In genomic region chr11:9260182-9261146, GRCh38 we compare ENCODE assay signal across 9 cellular contexts. TPM values are rescaled to one million over a fixed set of nuclear protein-coding genes. Genes with fewer than 3 reads are reported as not detected.
DNase-seq lines count a peak whose midpoint lies in the region; ATAC-seq, FAIRE-seq and TF ChIP-seq lines count a peak whose summit lies in the region.
"Had no signal": no experiment of that assay in that cellular context is flagged by ENCODE, and none has a peak within 500 bp of the region (broad histone marks: within the 10 kb centered on the region; RNA-seq: fewer than 3 reads in every experiment).

No MANE protein-coding gene starts in this region.

- H3K4me3 Mint-ChIP-seq in type B pancreatic cell: peak overlapping the region; percentile 31

- no peak for TF ChIP-seq POLR2A in HepG2 (IDR thresholded peaks at IDR 0.05; ENCODE audit: insufficient read depth in 1 of 2, low read depth in 2 of 2, low read length in 2 of 2)
- TF ChIP-seq POLR2A in right lobe of liver (IDR thresholded peaks at IDR 0.05): no peak

- H3K9me3 ChIP-seq in HepG2 (ENCODE audit: low read length) (no peaks in the 10 kb centered on the region), right lobe of liver (no peaks in the 10 kb centered on the region), OCI-LY3 (ENCODE audit: insufficient read depth, low read length) (no peaks in the 10 kb centered on the region), fibroblast of lung (ENCODE audit: control insufficient read depth, insufficient read depth, low read depth, low read length) (no peaks in the 10 kb centered on the region)

- intact Hi-C loops in HepG2 (cut with micrococcal nuclease; ENCODE audit: unreplicated experiment): loop anchor here (5.0 to 10.0 kb wide), 2 partner anchors 58 to 124 kb away; partner anchors contain the start of gene IPO7
- intact Hi-C loops in right lobe of liver (cut with DNase I): no loop called here

- H3K27ac Mint-ChIP-seq in type B pancreatic cell: peak overlapping the region; percentile 15

- peaks cover 16% of the 10 kb centered on the region for H3K36me3 Mint-ChIP-seq in type B pancreatic cell

- H3K36me3 ChIP-seq in HepG2 (replicated peaks in 1 of 2; ENCODE audit: control insufficient read depth in 1 of 2, insufficient read depth in 2 of 2, low read length in 2 of 2) (no peaks in the 10 kb centered on the region; a peak in 1 of 5 replicates), right lobe of liver (no peaks in the 10 kb centered on the region), OCI-LY3 (replicated peaks; ENCODE audit: low read depth, low read length) (peaks cover 4% of the 10 kb centered on the region), fibroblast of lung (ENCODE audit: control insufficient read depth, insufficient read depth, low read length) (no peaks in the 10 kb centered on the region)

- H3K27me3 Mint-ChIP-seq in type B pancreatic cell: no peaks in the 10 kb centered on the region

- H2AFZ ChIP-seq in HepG2 (ENCODE audit: low read length) (no peak overlapping the region), OCI-LY3 (ENCODE audit: low read depth, low read length) (no peak overlapping the region), fibroblast of lung (ENCODE audit: low read length) (no peak overlapping the region)

- BruUV-seq in HepG2 (replicated peaks; lab: Mats Ljungman, UMichigan): no TSS peak

- WGBS in HepG2 (ENCODE audit: low lambda C conversion rate): 82% methylated on average over 5 of the region's 5 CpGs
- 37% methylated on average over 4 of the region's 5 CpGs for WGBS in right lobe of liver (ENCODE audit: insufficient coverage, low coverage, low lambda C conversion rate, missing lambda C conversion rate)

- no peak for TF ChIP-seq CTCF in HepG2 (CRISPR knock-in tag; IDR thresholded peaks at IDR 0.05)
- peak in 2 of 4 donors; percentile 11 to 13 for TF ChIP-seq CTCF in right lobe of liver (IDR thresholded peaks at IDR 0.05)
- peak; percentile 20; the same call in 1 of the 2 replicates for TF ChIP-seq CTCF in OCI-LY3 (IDR thresholded peaks at IDR 0.05; ENCODE audit: low read depth, low read length)
- TF ChIP-seq CTCF in fibroblast of lung (conservative IDR thresholded peaks at IDR 0.05 in 1 of 2, IDR thresholded peaks at IDR 0.05 in 1 of 2; ENCODE audit: low read depth in 1 of 2, low read length in 2 of 2): peak; percentile 16 to 17
- TF ChIP-seq CTCF in type B pancreatic cell (conservative IDR thresholded peaks at IDR 0.05): peak; percentile 55

- TF ChIP-seq EP300 in HepG2 (IDR thresholded peaks at IDR 0.05; ENCODE audit: low read depth in 2 of 2, low read length in 2 of 2) (no peak), HepG2 (CRISPR knock-in tag; IDR thresholded peaks at IDR 0.05; ENCODE audit: borderline replicate concordance) (no peak)

- no peak for DNase-seq in HepG2 (ENCODE audit: low spot score)
- DNase-seq in right lobe of liver: no peak
- no peak for DNase-seq in fibroblast of lung (ENCODE audit: low read depth in 2 of 2)
- no peak for DNase-seq in type B pancreatic cell (ENCODE audit: extremely low spot score, unreplicated experiment)
- DNase-seq in NCI-H446 treated with DMSO at 0.1 percent for 48 hours (lab: John Stamatoyannopoulos, UW): no peak
- no peak for DNase-seq in ureter (ENCODE audit: low spot score)
- DNase-seq: NCI-H2081 treated with DMSO at 0.1 percent for 48 hours had no signal

- H3K4me2 ChIP-seq in HepG2 (ENCODE audit: low read depth, low read length): peak overlapping the region; percentile 27; the same call in 1 of the 2 replicates
- H3K4me2 ChIP-seq in OCI-LY3 (ENCODE audit: low read length): peak overlapping the region; percentile 3; the same call in 1 of the 2 replicates
- H3K4me2 ChIP-seq in fibroblast of lung (ENCODE audit: extremely low read depth, insufficient read depth, low read length): peak overlapping the region; percentile 7

- TF ChIP-seq RAD21 in HepG2 (CRISPR knock-in tag; IDR thresholded peaks at IDR 0.05): no peak

- in situ Hi-C loops in HepG2 (cut with HindIII; ENCODE audit: extremely low pct_ligation_motif_present, low pct_unique_long_range_greater_than_20kb): no loop called here

- H3K27me3 ChIP-seq in HepG2 (ENCODE audit: control insufficient read depth in 1 of 2, insufficient read depth in 2 of 2, low read length in 2 of 2) (no peaks in the 10 kb centered on the region; a peak in 1 of 5 replicates), right lobe of liver (no peaks in the 10 kb centered on the region), OCI-LY3 (ENCODE audit: low read depth, low read length) (peaks cover under 1% of the 10 kb centered on the region; the same call in 1 of the 2 replicates), fibroblast of lung (ENCODE audit: control insufficient read depth, insufficient read depth, low read length) (no peaks in the 10 kb centered on the region)

- H3K4me1 ChIP-seq in HepG2 (ENCODE audit: insufficient read depth, low read length): peaks cover 32% of the 10 kb centered on the region
- peaks cover 0 to 8% (median 0%) of the 10 kb centered on the region in 4 donors for H3K4me1 ChIP-seq in right lobe of liver
- peaks cover 13% of the 10 kb centered on the region for H3K4me1 ChIP-seq in OCI-LY3 (ENCODE audit: low read length)
- peaks cover under 1% of the 10 kb centered on the region for H3K4me1 ChIP-seq in fibroblast of lung (ENCODE audit: control insufficient read depth, extremely low read depth, insufficient read depth, low read length)

- H3K9ac ChIP-seq in HepG2 (ENCODE audit: insufficient read depth, low read depth, low read length): no peak overlapping the region
- no peak overlapping the region for H3K9ac ChIP-seq in OCI-LY3 (ENCODE audit: low read length)
- no peak overlapping the region for H3K9ac ChIP-seq in fibroblast of lung (ENCODE audit: insufficient read depth, low read length)

- H3K9me3 Mint-ChIP-seq in type B pancreatic cell: no peaks in the 10 kb centered on the region

- FAIRE-seq in HepG2 (lab: Jason Lieb, UNC): no peak

- H3K4me3 ChIP-seq in HepG2 (replicated peaks in 1 of 3; ENCODE audit: insufficient read depth in 1 of 3, low read depth in 2 of 3, low read length in 3 of 3): no peak overlapping the region
- no peak overlapping the region for H3K4me3 ChIP-seq in right lobe of liver
- H3K4me3 ChIP-seq in OCI-LY3 (ENCODE audit: low read length): no peak overlapping the region
- no peak overlapping the region for H3K4me3 ChIP-seq in fibroblast of lung (replicated peaks in 1 of 4; ENCODE audit: control extremely low read depth in 1 of 4, insufficient read depth in 1 of 4, low read depth in 3 of 4, low read length in 4 of 4)

- CTCF ChIA-PET in HepG2 (lab: Yijun Ruan, JAX; ENCODE audit: low intra/inter-chr PET ratio, low total read pairs): no interaction called here

- peaks cover 49% of the 10 kb centered on the region for H4K20me1 ChIP-seq in HepG2 (ENCODE audit: insufficient read depth, low read length)
- peaks cover 47% of the 10 kb centered on the region for H4K20me1 ChIP-seq in OCI-LY3 (ENCODE audit: insufficient read depth, low read length)
- no peaks in the 10 kb centered on the region for H4K20me1 ChIP-seq in fibroblast of lung (ENCODE audit: control insufficient read depth, extremely low read depth, insufficient read depth, low read length)

- ATAC-seq in HepG2: no peak
- no peak for ATAC-seq in right lobe of liver
- ATAC-seq in GM21447 (IDR thresholded peaks at IDR 0.05; ENCODE audit: unreplicated experiment): no peak

- no peak overlapping the region for H3K27ac ChIP-seq in HepG2 (ENCODE audit: extremely low read length, insufficient read depth, low read length)
- no peak overlapping the region for H3K27ac ChIP-seq in right lobe of liver
- no peak overlapping the region for H3K27ac ChIP-seq in OCI-LY3 (ENCODE audit: low read length)
- no peak overlapping the region for H3K27ac ChIP-seq in fibroblast of lung (ENCODE audit: insufficient read depth, low read length)

- POLR2A ChIA-PET in HepG2 (lab: Yijun Ruan, JAX): interaction anchor here (0.6 kb wide), 1 partner anchor 91 kb away, joined by 3 read pairs; no protein-coding TSS in a partner anchor

- peaks cover 32% of the 10 kb centered on the region for H3K4me1 Mint-ChIP-seq in type B pancreatic cell (ENCODE audit: unreplicated experiment)

- peaks cover 76% of the 10 kb centered on the region for H3K79me2 ChIP-seq in HepG2 (ENCODE audit: insufficient read depth, low read length)
- peaks cover 80% of the 10 kb centered on the region for H3K79me2 ChIP-seq in OCI-LY3 (ENCODE audit: low read length)
- H3K79me2 ChIP-seq in fibroblast of lung (ENCODE audit: control insufficient read depth, insufficient read depth, low read length): peaks cover 77% of the 10 kb centered on the region

RNA-seq across cellular contexts. Expression of gene DENND5A, which starts 4.7 kb away (rescaled TPM):
- total RNA-seq in HepG2 (2016; rRNA removed; fragmentation: Illumina TruSeq; extraction: Trizol): 57.7 and 63.3 TPM in 2 replicates
- total RNA-seq in HepG2 (2016; cell fraction: cytosol; rRNA removed; fragmentation: Illumina TruSeq; extraction: Trizol; ENCODE audit: low read depth): 50.7 and 55.3 TPM in 2 replicates
- 49.9 and 57.0 TPM in 2 replicates for total RNA-seq in HepG2 (2016; cell fraction: insoluble cytoplasmic fraction; rRNA removed; fragmentation: Illumina TruSeq; extraction: Trizol)
- 72.0 and 73.6 TPM in 2 replicates for total RNA-seq in HepG2 (2016; cell fraction: membrane; rRNA removed; fragmentation: Illumina TruSeq; extraction: Trizol)
- total RNA-seq in HepG2 (2016; cell fraction: nucleus; rRNA removed; fragmentation: Illumina TruSeq; extraction: Trizol): 57.7 and 69.2 TPM in 2 replicates
- polyA plus RNA-seq in HepG2 (2011; rRNA removed): 145 and 158 TPM in 2 replicates
- 107 and 120 TPM in 2 replicates for polyA plus RNA-seq in HepG2 (2011; cell fraction: cytosol; rRNA removed)
- polyA plus RNA-seq in HepG2 (2011; cell fraction: nucleus; rRNA removed): 235 and 247 TPM in 2 replicates
- polyA plus RNA-seq in HepG2 (2012): 46.6 and 55.7 TPM in 2 replicates
- polyA plus RNA-seq in HepG2 (2016; cell fraction: cytosol; fragmentation: Illumina TruSeq; extraction: Trizol; ENCODE audit: low read depth): 9.6 and 10.6 TPM in 2 replicates
- 47.8 and 51.4 TPM in 2 replicates for polyA plus RNA-seq in HepG2 (2016; cell fraction: insoluble cytoplasmic fraction; fragmentation: Illumina TruSeq; extraction: Trizol; ENCODE audit: low read depth)
- polyA plus RNA-seq in HepG2 (2016; cell fraction: membrane; fragmentation: Illumina TruSeq; extraction: Trizol; ENCODE audit: low read depth): 34.7 and 37.8 TPM in 2 replicates
- polyA plus RNA-seq in HepG2 (2016; cell fraction: nucleus; fragmentation: Illumina TruSeq; extraction: Trizol; ENCODE audit: insufficient read depth, low read depth): 69.5 and 73.3 TPM in 2 replicates
- 364 and 452 TPM in 2 replicates for polyA minus RNA-seq in HepG2 (2011; rRNA and poly(A)+ RNA removed; ENCODE audit: low replicate concordance)
- 57.6 and 73.9 TPM in 2 replicates for polyA minus RNA-seq in HepG2 (2011; cell fraction: cytosol; rRNA and poly(A)+ RNA removed)
- polyA minus RNA-seq in HepG2 (2011; cell fraction: nucleus; rRNA and poly(A)+ RNA removed): 178 and 232 TPM in 2 replicates
- total RNA-seq in right lobe of liver: 10 to 100 TPM; 14.4 to 38.7 (median 20.4) TPM
- total RNA-seq in fibroblast of lung: 124 and 235 TPM in 2 replicates
- polyA plus RNA-seq in fibroblast of lung: 125 and 128 TPM in 2 replicates
- polyA plus RNA-seq in fibroblast of lung (2012): 67.3 and 73.6 TPM in 2 replicates
- polyA minus RNA-seq in fibroblast of lung (ENCODE audit: low replicate concordance): 463 and 535 TPM in 2 replicates
- total RNA-seq in type B pancreatic cell (ENCODE audit: low replicate concordance): 38.7 and 76.0 TPM in 2 replicates
- 75.0 TPM for total RNA-seq in ureter

RNA-seq across cellular contexts. Expression of gene TMEM41B, which starts 53.9 kb away (rescaled TPM):
- total RNA-seq in HepG2 (2016; rRNA removed; fragmentation: Illumina TruSeq; extraction: Trizol): 18.8 and 36.8 TPM in 2 replicates
- total RNA-seq in HepG2 (2016; cell fraction: cytosol; rRNA removed; fragmentation: Illumina TruSeq; extraction: Trizol; ENCODE audit: low read depth): 6.1 and 7.4 TPM in 2 replicates
- total RNA-seq in HepG2 (2016; cell fraction: insoluble cytoplasmic fraction; rRNA removed; fragmentation: Illumina TruSeq; extraction: Trizol): 18.2 and 37.3 TPM in 2 replicates
- 8.3 and 10.7 TPM in 2 replicates for total RNA-seq in HepG2 (2016; cell fraction: membrane; rRNA removed; fragmentation: Illumina TruSeq; extraction: Trizol)
- total RNA-seq in HepG2 (2016; cell fraction: nucleus; rRNA removed; fragmentation: Illumina TruSeq; extraction: Trizol): 46.8 and 49.9 TPM in 2 replicates
- polyA plus RNA-seq in HepG2 (2011; rRNA removed): 48.1 and 48.4 TPM in 2 replicates
- 13.9 and 25.1 TPM in 2 replicates for polyA plus RNA-seq in HepG2 (2011; cell fraction: cytosol; rRNA removed)
- 69.1 and 76.5 TPM in 2 replicates for polyA plus RNA-seq in HepG2 (2011; cell fraction: nucleus; rRNA removed)
- polyA plus RNA-seq in HepG2 (2012): 31.0 and 36.5 TPM in 2 replicates
- 1.7 and 2.1 TPM in 2 replicates for polyA plus RNA-seq in HepG2 (2016; cell fraction: cytosol; fragmentation: Illumina TruSeq; extraction: Trizol; ENCODE audit: low read depth)
- 13.1 and 14.1 TPM in 2 replicates for polyA plus RNA-seq in HepG2 (2016; cell fraction: insoluble cytoplasmic fraction; fragmentation: Illumina TruSeq; extraction: Trizol; ENCODE audit: low read depth)
- polyA plus RNA-seq in HepG2 (2016; cell fraction: membrane; fragmentation: Illumina TruSeq; extraction: Trizol; ENCODE audit: low read depth): 3.2 and 4.1 TPM in 2 replicates
- polyA plus RNA-seq in HepG2 (2016; cell fraction: nucleus; fragmentation: Illumina TruSeq; extraction: Trizol; ENCODE audit: insufficient read depth, low read depth): 88.7 and 89.2 TPM in 2 replicates
- 21.1 and 32.0 TPM in 2 replicates for polyA minus RNA-seq in HepG2 (2011; rRNA and poly(A)+ RNA removed; ENCODE audit: low replicate concordance)
- 20.0 and 28.9 TPM in 2 replicates for polyA minus RNA-seq in HepG2 (2011; cell fraction: cytosol; rRNA and poly(A)+ RNA removed)
- 66.4 and 70.9 TPM in 2 replicates for polyA minus RNA-seq in HepG2 (2011; cell fraction: nucleus; rRNA and poly(A)+ RNA removed)
- 10 to 100 TPM; 14.4 to 30.0 (median 23.2) TPM for total RNA-seq in right lobe of liver
- total RNA-seq in fibroblast of lung: 48.8 and 59.1 TPM in 2 replicates
- polyA plus RNA-seq in fibroblast of lung: 27.2 and 43.7 TPM in 2 replicates
- polyA plus RNA-seq in fibroblast of lung (2012): 19.4 and 28.8 TPM in 2 replicates
- polyA minus RNA-seq in fibroblast of lung (ENCODE audit: low replicate concordance): 9.9 and 15.8 TPM in 2 replicates
- 46.5 and 49.6 TPM in 2 replicates for total RNA-seq in type B pancreatic cell (ENCODE audit: low replicate concordance)
- total RNA-seq in ureter: 37.0 TPM
